In genomic region chr6:80004199-80005072, GRCh38 we compare ENCODE assay signal across 1 cellular context.
TF ChIP-seq lines count a peak whose summit lies in the region.

Gene TTK, plus strand, starts transcription at chr6:80004649. Its CDS starts 1,195 bp downstream, at chr6:80005844.

TF ChIP-seq in K562, 482 proteins besides CTCF, POLR2A, EP300 and RAD21 (continued from another document and continues in another):
- TF ChIP-seq ZBTB40 (IDR thresholded peaks at IDR 0.05): peak; percentile 61; the same call in 1 of the 2 replicates
- no peak for TF ChIP-seq ZBTB40 (CRISPR knock-in tag; IDR thresholded peaks at IDR 0.05)
- peak; percentile 86 for TF ChIP-seq LCOR (CRISPR knock-in tag; IDR thresholded peaks at IDR 0.05)
- no peak for TF ChIP-seq ZC3H8 (IDR thresholded peaks at IDR 0.05)
- TF ChIP-seq GABPA (tag; conservative IDR thresholded peaks at IDR 0.05; ENCODE audit: low read depth): peak; percentile 88
- peak; percentile 69; the same call in 1 of the 2 replicates for TF ChIP-seq KLF13 (tag; IDR thresholded peaks at IDR 0.05; ENCODE audit: borderline replicate concordance, low read depth)
- TF ChIP-seq ZBTB2 (IDR thresholded peaks at IDR 0.05): 0 out of 2 replicates have a peak, but pooled peaks have one; percentile 40
- no peak for TF ChIP-seq SAFB (IDR thresholded peaks at IDR 0.05; ENCODE audit: borderline replicate concordance, low read depth, low read length)
- peak; percentile 60; the same call in 1 of the 2 replicates for TF ChIP-seq MYC (IDR thresholded peaks at IDR 0.05; ENCODE audit: low read depth, low read length)
- TF ChIP-seq MYC (CRISPR knock-in tag; IDR thresholded peaks at IDR 0.05; ENCODE audit: borderline replicate concordance, low read depth): no peak
- TF ChIP-seq SP2 (IDR thresholded peaks at IDR 0.05; ENCODE audit: extremely low read depth, low read depth, low read length, poor library complexity, severe bottlenecking): peak; percentile 29
- no peak for TF ChIP-seq RBM34 (IDR thresholded peaks at IDR 0.05; ENCODE audit: borderline replicate concordance, insufficient read depth, low read length)
- 0 out of 2 replicates have a peak, but pooled peaks have one; percentile 24 for TF ChIP-seq GTF2F1 (IDR thresholded peaks at IDR 0.05; ENCODE audit: low read depth, low read length)
- TF ChIP-seq TBL1XR1 (IDR thresholded peaks at IDR 0.05; ENCODE audit: low read length in 2 of 2): peak in 1 of 2 experiments; percentile 10; a peak in 1 of 4 replicates
- TF ChIP-seq MEIS2 (IDR thresholded peaks at IDR 0.05; ENCODE audit: partially characterized antibody): no peak
- TF ChIP-seq E2F4 (CRISPR knock-in tag; IDR thresholded peaks at IDR 0.05; ENCODE audit: low read depth): peak; percentile 97
- TF ChIP-seq TBP (optimal IDR thresholded peaks at IDR 0.05; ENCODE audit: low read depth, low read length): peak; percentile 38
- TF ChIP-seq ETS1 (conservative IDR thresholded peaks at IDR 0.05; ENCODE audit: control insufficient read depth, low read depth, low read length): 0 out of 2 replicates have a peak, but pooled peaks have one; percentile 26
- peak; percentile 78 for TF ChIP-seq ARID4B (CRISPR knock-in tag; IDR thresholded peaks at IDR 0.05)
- TF ChIP-seq NR2C1 (IDR thresholded peaks at IDR 0.05): peak; percentile 47; the same call in 1 of the 2 replicates
- no peak for TF ChIP-seq NR2C1 (tag; IDR thresholded peaks at IDR 0.05)
- TF ChIP-seq CHAMP1 (IDR thresholded peaks at IDR 0.05): peak; percentile 69; the same call in 1 of the 2 replicates
- TF ChIP-seq RBM25 (IDR thresholded peaks at IDR 0.05; ENCODE audit: low read depth, low read length, severe bottlenecking): peak; percentile 63
- peak in 1 of 3 experiments; percentile 73; a peak in 2 of 6 replicates for TF ChIP-seq ZBTB11 (CRISPR knock-in tag; IDR thresholded peaks at IDR 0.05)
- TF ChIP-seq STAT5B (CRISPR knock-in tag; IDR thresholded peaks at IDR 0.05): no peak
- peak; percentile 57 for TF ChIP-seq TFAP4 (CRISPR knock-in tag; IDR thresholded peaks at IDR 0.05; ENCODE audit: borderline replicate concordance)
- TF ChIP-seq KDM1A (IDR thresholded peaks at IDR 0.05): peak in 1 of 2 experiments; percentile 26; a peak in 1 of 4 replicates
- peak; percentile 82 for TF ChIP-seq SUPT5H (IDR thresholded peaks at IDR 0.05)
- no peak for TF ChIP-seq STAG1 (CRISPR knock-in tag; IDR thresholded peaks at IDR 0.05; ENCODE audit: borderline replicate concordance)
- TF ChIP-seq BHLHE40 (IDR thresholded peaks at IDR 0.05; ENCODE audit: low read length): 0 out of 2 replicates have a peak, but pooled peaks have one; percentile 17
